ENCODE assay signal across 14 cellular contexts in genomic region chr20:9294081-9294480, GRCh38.
DNase-seq lines count a peak whose midpoint lies in the region; ATAC-seq and TF ChIP-seq lines count a peak whose summit lies in the region.
"Had no signal": no experiment of that assay in that cellular context is flagged by ENCODE, and none has a peak within 500 bp of the region (broad histone marks: within the 10 kb centered on the region; RNA-seq: fewer than 3 reads in every experiment).

No MANE protein-coding gene starts in this region.

- no peak overlapping the region for H2BK120ac ChIP-seq in neuronal stem cell (ENCODE audit: low read depth, low read length)

- H3K9me2 ChIP-seq in PC-3 (replicated peaks; ENCODE audit: low read length), result no peaks in the 10 kb centered on the region

- no peak overlapping the region for H3K14ac ChIP-seq in neuronal stem cell (ENCODE audit: low read length)

- no peak overlapping the region for H3K4ac ChIP-seq in neuronal stem cell (ENCODE audit: low read length)

- no peaks in the 10 kb centered on the region for H3K4me1 Mint-ChIP-seq in activated CD8-positive, alpha-beta memory T cell treated with anti-CD3 and anti-CD28 coated beads, Interleukin-2, amount 10 ng/mL, durations not matched to agents 7 days and 5 days
- no peaks in the 10 kb centered on the region for H3K4me1 Mint-ChIP-seq in stimulated activated memory B cell treated with anti-CD40 and anti-IgM and Interleukin-4, amounts not matched to agents 10 μg/mL and 1 μg/mL and 100 μg/mL, for 72 hours

- CTCF ChIA-PET in PC-3 (lab: Charles Lee), result interaction anchor here (1.2 kb wide), 1 partner anchor 440 kb away, joined by 12 read pairs; no protein-coding TSS in a partner anchor
- CTCF ChIA-PET in activated CD8-positive, alpha-beta memory T cell treated with anti-CD3 and anti-CD28 coated beads, Interleukin-2, amount 10 ng/mL, durations not matched to agents 7 days and 5 days (lab: Charles Lee), result no interaction called here

- no peak overlapping the region for H2BK12ac ChIP-seq in neuronal stem cell (ENCODE audit: low read length)

- H3K36me3 ChIP-seq in PC-3 (ENCODE audit: low read depth, low read length) (no peaks in the 10 kb centered on the region), neuronal stem cell (replicated peaks in 1 of 2; ENCODE audit: control insufficient read depth in 2 of 2, insufficient read depth in 2 of 2, low read length in 2 of 2) (no peaks in the 10 kb centered on the region)
- H3K36me3 ChIP-seq: left ventricle myocardium inferior had no signal

- H3K27me3 ChIP-seq in PC-3 (ENCODE audit: low read length) (no peaks in the 10 kb centered on the region), neuronal stem cell (ENCODE audit: control insufficient read depth in 3 of 3, insufficient read depth in 3 of 3, low read depth in 1 of 3, low read length in 3 of 3) (no peaks in the 10 kb centered on the region)

- intact Hi-C loops in PC-3 (cut with micrococcal nuclease), result loop anchor here (1.0 to 10.0 kb wide), 3 partner anchors 52 to 440 kb away; no protein-coding TSS in a partner anchor

- no peak overlapping the region for H2AK5ac ChIP-seq in neuronal stem cell (ENCODE audit: low read depth, low read length)

- no peak overlapping the region for H2BK5ac ChIP-seq in neuronal stem cell (ENCODE audit: low read length)

- H3K79me1 ChIP-seq in neuronal stem cell (ENCODE audit: low read depth, low read length), result no peaks in the 10 kb centered on the region

- POLR2A ChIA-PET in PC-3 (lab: Charles Lee; ENCODE audit: unreplicated experiment), result interaction anchor here (0.6 to 1.0 kb wide), 2 partner anchors 14 to 172 kb away, joined by 3 to 5 read pairs; no protein-coding TSS in a partner anchor

- no peaks in the 10 kb centered on the region for H3K9me3 Mint-ChIP-seq in activated CD8-positive, alpha-beta memory T cell treated with anti-CD3 and anti-CD28 coated beads, Interleukin-2, amount 10 ng/mL, durations not matched to agents 7 days and 5 days (ENCODE audit: low read depth)
- H3K9me3 Mint-ChIP-seq in stimulated activated memory B cell treated with anti-CD40 and anti-IgM and Interleukin-4, amounts not matched to agents 10 μg/mL and 1 μg/mL and 100 μg/mL, for 72 hours, result peaks cover 3% of the 10 kb centered on the region

- no TSS peak for BruUV-seq in PC-3 (replicated peaks; lab: Mats Ljungman, UMichigan)

- H4K8ac ChIP-seq in neuronal stem cell (ENCODE audit: low read depth, low read length), result no peak overlapping the region

- H3K36me3 Mint-ChIP-seq in activated CD8-positive, alpha-beta memory T cell treated with anti-CD3 and anti-CD28 coated beads, Interleukin-2, amount 10 ng/mL, durations not matched to agents 7 days and 5 days, result no peaks in the 10 kb centered on the region
- no peaks in the 10 kb centered on the region for H3K36me3 Mint-ChIP-seq in stimulated activated memory B cell treated with anti-CD40 and anti-IgM and Interleukin-4, amounts not matched to agents 10 μg/mL and 1 μg/mL and 100 μg/mL, for 72 hours

- H3K9me3 ChIP-seq in PC-3 (ENCODE audit: low read length), result no peaks in the 10 kb centered on the region
- H3K9me3 ChIP-seq in neuronal stem cell (replicated peaks in 1 of 2; ENCODE audit: control insufficient read depth in 2 of 2, insufficient read depth in 1 of 2, low read depth in 1 of 2, low read length in 2 of 2), result no peaks in the 10 kb centered on the region
- H3K9me3 ChIP-seq: left ventricle myocardium inferior had no signal

- no peak overlapping the region for H3K27ac Mint-ChIP-seq in activated CD8-positive, alpha-beta memory T cell treated with anti-CD3 and anti-CD28 coated beads, Interleukin-2, amount 10 ng/mL, durations not matched to agents 7 days and 5 days
- no peak overlapping the region for H3K27ac Mint-ChIP-seq in stimulated activated memory B cell treated with anti-CD40 and anti-IgM and Interleukin-4, amounts not matched to agents 10 μg/mL and 1 μg/mL and 100 μg/mL, for 72 hours

- no peak overlapping the region for H3K4me3 ChIP-seq in PC-3 (ENCODE audit: low read length)
- no peak overlapping the region for H3K4me3 ChIP-seq in neuronal stem cell (ENCODE audit: low read length in 2 of 2)
- H3K4me3 ChIP-seq: left ventricle myocardium inferior had no signal

- H3K4me3 Mint-ChIP-seq in activated CD8-positive, alpha-beta memory T cell treated with anti-CD3 and anti-CD28 coated beads, Interleukin-2, amount 10 ng/mL, durations not matched to agents 7 days and 5 days, result no peak overlapping the region
- H3K4me3 Mint-ChIP-seq in stimulated activated memory B cell treated with anti-CD40 and anti-IgM and Interleukin-4, amounts not matched to agents 10 μg/mL and 1 μg/mL and 100 μg/mL, for 72 hours, result no peak overlapping the region

- H3K9ac ChIP-seq in PC-3 (ENCODE audit: low read length), result no peak overlapping the region
- no peak overlapping the region for H3K9ac ChIP-seq in neuronal stem cell (ENCODE audit: low read depth, low read length, poor library complexity)

- peak; percentile 21 for DNase-seq in GM03348 (ENCODE audit: low spot score)
- peak; percentile 87 for DNase-seq in PC-3
- peak; percentile 34 for DNase-seq in epithelial cell of prostate (ENCODE audit: low read depth, low spot score)
- peak; percentile 93 for DNase-seq in renal cortical epithelial cell (ENCODE audit: low read depth)
- no peak for DNase-seq in neuronal stem cell (ENCODE audit: low spot score)
- DNase-seq in DMS79 treated with DMSO at 0.1 percent for 48 hours (lab: John Stamatoyannopoulos, UW), result no peak
- no peak for DNase-seq in activated CD8-positive, alpha-beta memory T cell treated with anti-CD3 and anti-CD28 coated beads, Interleukin-2, amount 10 ng/mL, durations not matched to agents 7 days and 5 days
- DNase-seq: activated CD4-positive, alpha-beta T cell treated with anti-CD3 and anti-CD28 coated beads, Interleukin-2, amount 50 U/mL, for 1 hour; anterior cingulate cortex; head of caudate nucleus; left ventricle myocardium inferior; T-helper 9 cell had no signal

- H3K4me1 ChIP-seq in PC-3 (ENCODE audit: insufficient read depth, low read length) (peaks cover 23% of the 10 kb centered on the region), neuronal stem cell (ENCODE audit: control insufficient read depth in 2 of 2, insufficient read depth in 1 of 2, low read depth in 1 of 2, low read length in 2 of 2) (no peaks in the 10 kb centered on the region)

- H4K20me1 ChIP-seq in PC-3 (ENCODE audit: low read length), result 0 out of 2 replicates have a peak, but pooled peaks cover 4% of the 10 kb centered on the region

- no peak overlapping the region for H2AFZ ChIP-seq in PC-3 (ENCODE audit: low read length)
- no peak overlapping the region for H2AFZ ChIP-seq in neuronal stem cell (ENCODE audit: low read length)

- H3K27ac ChIP-seq in PC-3 (ENCODE audit: low read length) (no peak overlapping the region), epithelial cell of prostate (no peak overlapping the region), neuronal stem cell (replicated peaks; ENCODE audit: low read length) (no peak overlapping the region)
- H3K27ac ChIP-seq: left ventricle myocardium inferior had no signal

- peak overlapping the region; percentile 58 for H3K4me2 ChIP-seq in PC-3 (ENCODE audit: low read length)
- H3K4me2 ChIP-seq in neuronal stem cell (ENCODE audit: insufficient read depth, low read length, poor library complexity, severe bottlenecking), result no peak overlapping the region

- no peaks in the 10 kb centered on the region for H3K27me3 Mint-ChIP-seq in activated CD8-positive, alpha-beta memory T cell treated with anti-CD3 and anti-CD28 coated beads, Interleukin-2, amount 10 ng/mL, durations not matched to agents 7 days and 5 days
- no peaks in the 10 kb centered on the region for H3K27me3 Mint-ChIP-seq in stimulated activated memory B cell treated with anti-CD40 and anti-IgM and Interleukin-4, amounts not matched to agents 10 μg/mL and 1 μg/mL and 100 μg/mL, for 72 hours

- H3F3A ChIP-seq in PC-3 (ENCODE audit: low read length, unreplicated experiment), result peaks cover 4% of the 10 kb centered on the region

- H3K18ac ChIP-seq in neuronal stem cell (ENCODE audit: low read length), result no peak overlapping the region

- peak; percentile 98 for ATAC-seq in PC-3
- ATAC-seq in activated CD8-positive, alpha-beta memory T cell treated with anti-CD3 and anti-CD28 coated beads, Interleukin-2, amount 10 ng/mL, durations not matched to agents 7 days and 5 days, result no peak
- no peak for ATAC-seq in stimulated activated memory B cell treated with anti-CD40 and anti-IgM and Interleukin-4, amounts not matched to agents 10 μg/mL and 1 μg/mL and 100 μg/mL, for 72 hours
- ATAC-seq: HepG2 had no signal

- TF ChIP-seq CTCF in PC-3 (conservative IDR thresholded peaks at IDR 0.05; ENCODE audit: low read depth, low read length), result no peak

- no peak overlapping the region for H3K23ac ChIP-seq in neuronal stem cell (ENCODE audit: low read depth, low read length, poor library complexity)

- no peak overlapping the region for H4K91ac ChIP-seq in neuronal stem cell (ENCODE audit: low read depth, low read length, poor library complexity)

- H3K79me2 ChIP-seq in PC-3 (ENCODE audit: low read length), result 0 out of 2 replicates have a peak, but pooled peaks cover 5% of the 10 kb centered on the region

- H2BK15ac ChIP-seq in neuronal stem cell (ENCODE audit: low read length), result no peak overlapping the region

Comparison
In these comparisons a context has a peak if more than half of its experiments do, and no peak if none do; other contexts are left out.
1. DNase-seq: peak in GM03348 (single experiment), PC-3 (single experiment), epithelial cell of prostate (single experiment) and renal cortical epithelial cell (single experiment); none in neuronal stem cell (single experiment), DMS79 treated with DMSO at 0.1 percent for 48 hours (single experiment) and activated CD8-positive, alpha-beta memory T cell treated with anti-CD3 and anti-CD28 coated beads, Interleukin-2, amount 10 ng/mL, durations not matched to agents 7 days and 5 days (single experiment).